Comparison of ENCODE assay signal across 2 cellular contexts in the genomic region with DNA sequence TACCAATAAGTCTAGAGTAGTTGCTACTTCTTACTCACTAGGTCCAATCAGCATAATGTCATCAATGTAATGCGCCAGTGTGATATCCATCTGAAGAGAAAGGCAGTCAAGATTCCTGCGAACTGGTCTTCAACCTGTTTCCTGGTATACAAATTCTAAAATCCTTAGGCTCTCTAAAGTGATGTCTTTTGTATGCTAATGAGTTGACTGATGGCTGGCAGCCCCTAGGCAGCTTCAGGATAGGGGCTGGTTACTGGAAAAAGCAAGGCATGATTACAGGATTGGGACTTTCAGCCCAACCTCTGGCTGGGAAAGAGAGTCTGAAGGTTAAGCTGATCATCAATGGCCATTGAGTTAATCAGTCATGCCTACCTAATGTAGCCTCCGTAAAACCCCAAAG.
A peak's percentile ranks its signal among the peaks of the same experiment; 100 is the strongest.
TF ChIP-seq lines count a peak whose summit lies in the region.

No MANE protein-coding gene starts in this region.

TF ChIP-seq in GM23338, 12 proteins besides CTCF, POLR2A, EP300 and RAD21 (continued from another document):
- TF ChIP-seq, protein P1, sequence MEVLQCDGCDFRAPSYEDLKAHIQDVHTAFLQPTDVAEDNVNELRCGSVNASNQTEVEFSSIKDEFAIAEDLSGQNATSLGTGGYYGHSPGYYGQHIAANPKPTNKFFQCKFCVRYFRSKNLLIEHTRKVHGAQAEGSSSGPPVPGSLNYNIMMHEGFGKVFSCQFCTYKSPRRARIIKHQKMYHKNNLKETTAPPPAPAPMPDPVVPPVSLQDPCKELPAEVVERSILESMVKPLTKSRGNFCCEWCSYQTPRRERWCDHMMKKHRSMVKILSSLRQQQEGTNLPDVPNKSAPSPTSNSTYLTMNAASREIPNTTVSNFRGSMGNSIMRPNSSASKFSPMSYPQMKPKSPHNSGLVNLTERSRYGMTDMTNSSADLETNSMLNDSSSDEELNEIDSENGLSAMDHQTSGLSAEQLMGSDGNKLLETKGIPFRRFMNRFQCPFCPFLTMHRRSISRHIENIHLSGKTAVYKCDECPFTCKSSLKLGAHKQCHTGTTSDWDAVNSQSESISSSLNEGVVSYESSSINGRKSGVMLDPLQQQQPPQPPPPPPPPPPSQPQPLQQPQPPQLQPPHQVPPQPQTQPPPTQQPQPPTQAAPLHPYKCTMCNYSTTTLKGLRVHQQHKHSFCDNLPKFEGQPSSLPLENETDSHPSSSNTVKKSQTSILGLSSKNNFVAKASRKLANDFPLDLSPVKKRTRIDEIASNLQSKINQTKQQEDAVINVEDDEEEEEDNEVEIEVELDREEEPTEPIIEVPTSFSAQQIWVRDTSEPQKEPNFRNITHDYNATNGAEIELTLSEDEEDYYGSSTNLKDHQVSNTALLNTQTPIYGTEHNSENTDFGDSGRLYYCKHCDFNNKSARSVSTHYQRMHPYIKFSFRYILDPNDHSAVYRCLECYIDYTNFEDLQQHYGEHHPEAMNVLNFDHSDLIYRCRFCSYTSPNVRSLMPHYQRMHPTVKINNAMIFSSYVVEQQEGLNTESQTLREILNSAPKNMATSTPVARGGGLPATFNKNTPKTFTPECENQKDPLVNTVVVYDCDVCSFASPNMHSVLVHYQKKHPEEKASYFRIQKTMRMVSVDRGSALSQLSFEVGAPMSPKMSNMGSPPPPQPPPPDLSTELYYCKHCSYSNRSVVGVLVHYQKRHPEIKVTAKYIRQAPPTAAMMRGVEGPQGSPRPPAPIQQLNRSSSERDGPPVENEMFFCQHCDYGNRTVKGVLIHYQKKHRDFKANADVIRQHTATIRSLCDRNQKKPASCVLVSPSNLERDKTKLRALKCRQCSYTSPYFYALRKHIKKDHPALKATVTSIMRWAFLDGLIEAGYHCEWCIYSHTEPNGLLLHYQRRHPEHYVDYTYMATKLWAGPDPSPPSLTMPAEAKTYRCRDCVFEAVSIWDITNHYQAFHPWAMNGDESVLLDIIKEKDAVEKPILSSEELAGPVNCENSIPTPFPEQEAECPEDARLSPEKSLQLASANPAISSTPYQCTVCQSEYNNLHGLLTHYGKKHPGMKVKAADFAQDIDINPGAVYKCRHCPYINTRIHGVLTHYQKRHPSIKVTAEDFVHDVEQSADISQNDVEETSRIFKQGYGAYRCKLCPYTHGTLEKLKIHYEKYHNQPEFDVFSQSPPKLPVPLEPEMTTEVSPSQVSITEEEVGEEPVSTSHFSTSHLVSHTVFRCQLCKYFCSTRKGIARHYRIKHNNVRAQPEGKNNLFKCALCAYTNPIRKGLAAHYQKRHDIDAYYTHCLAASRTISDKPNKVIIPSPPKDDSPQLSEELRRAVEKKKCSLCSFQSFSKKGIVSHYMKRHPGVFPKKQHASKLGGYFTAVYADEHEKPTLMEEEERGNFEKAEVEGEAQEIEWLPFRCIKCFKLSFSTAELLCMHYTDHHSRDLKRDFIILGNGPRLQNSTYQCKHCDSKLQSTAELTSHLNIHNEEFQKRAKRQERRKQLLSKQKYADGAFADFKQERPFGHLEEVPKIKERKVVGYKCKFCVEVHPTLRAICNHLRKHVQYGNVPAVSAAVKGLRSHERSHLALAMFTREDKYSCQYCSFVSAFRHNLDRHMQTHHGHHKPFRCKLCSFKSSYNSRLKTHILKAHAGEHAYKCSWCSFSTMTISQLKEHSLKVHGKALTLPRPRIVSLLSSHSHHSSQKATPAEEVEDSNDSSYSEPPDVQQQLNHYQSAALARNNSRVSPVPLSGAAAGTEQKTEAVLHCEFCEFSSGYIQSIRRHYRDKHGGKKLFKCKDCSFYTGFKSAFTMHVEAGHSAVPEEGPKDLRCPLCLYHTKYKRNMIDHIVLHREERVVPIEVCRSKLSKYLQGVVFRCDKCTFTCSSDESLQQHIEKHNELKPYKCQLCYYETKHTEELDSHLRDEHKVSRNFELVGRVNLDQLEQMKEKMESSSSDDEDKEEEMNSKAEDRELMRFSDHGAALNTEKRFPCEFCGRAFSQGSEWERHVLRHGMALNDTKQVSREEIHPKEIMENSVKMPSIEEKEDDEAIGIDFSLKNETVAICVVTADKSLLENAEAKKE (CRISPR knock-in tag; IDR thresholded peaks at IDR 0.05), result peak; percentile 35; the same call in 1 of the 2 replicates
- TF ChIP-seq ZNF331 (CRISPR knock-in tag; IDR thresholded peaks at IDR 0.05; ENCODE audit: low read depth), result no peak
TF ChIP-seq in GM23338: peak in this region for 2.

TF ChIP-seq in WTC11, 78 proteins besides CTCF, POLR2A, EP300 and RAD21 (continued from another document):
- TF ChIP-seq USF1 (CRISPR knock-in tag; IDR thresholded peaks at IDR 0.05) (no peak), NFATC4 (CRISPR knock-in tag; IDR thresholded peaks at IDR 0.05) (no peak), FOXP1 (CRISPR knock-in tag; IDR thresholded peaks at IDR 0.05; ENCODE audit: borderline replicate concordance) (no peak), ZBTB43 (CRISPR knock-in tag; IDR thresholded peaks at IDR 0.05) (no peak), ZNF416 (CRISPR knock-in tag; IDR thresholded peaks at IDR 0.05) (no peak), MAX (CRISPR knock-in tag; IDR thresholded peaks at IDR 0.05) (no peak), ZNF671 (CRISPR knock-in tag; IDR thresholded peaks at IDR 0.05) (no peak), GRHL2 (CRISPR knock-in tag; IDR thresholded peaks at IDR 0.05; ENCODE audit: insufficient replicate concordance, severe bottlenecking) (no peak), GABPB1 (CRISPR knock-in tag; IDR thresholded peaks at IDR 0.05) (no peak)
